In genomic region chr22:28978158-28978557, GRCh38 we compare ENCODE assay signal across 1 cellular context.
TF ChIP-seq lines count a peak whose summit lies in the region.

No MANE protein-coding gene starts in this region.

TF ChIP-seq in HCT116, 20 proteins besides CTCF, POLR2A, EP300 and RAD21 (continued from another document):
- TF ChIP-seq REST (IDR thresholded peaks at IDR 0.05; ENCODE audit: low read depth), result no peak
